8 cellular contexts compared by ENCODE assay signal in the genomic region with DNA sequence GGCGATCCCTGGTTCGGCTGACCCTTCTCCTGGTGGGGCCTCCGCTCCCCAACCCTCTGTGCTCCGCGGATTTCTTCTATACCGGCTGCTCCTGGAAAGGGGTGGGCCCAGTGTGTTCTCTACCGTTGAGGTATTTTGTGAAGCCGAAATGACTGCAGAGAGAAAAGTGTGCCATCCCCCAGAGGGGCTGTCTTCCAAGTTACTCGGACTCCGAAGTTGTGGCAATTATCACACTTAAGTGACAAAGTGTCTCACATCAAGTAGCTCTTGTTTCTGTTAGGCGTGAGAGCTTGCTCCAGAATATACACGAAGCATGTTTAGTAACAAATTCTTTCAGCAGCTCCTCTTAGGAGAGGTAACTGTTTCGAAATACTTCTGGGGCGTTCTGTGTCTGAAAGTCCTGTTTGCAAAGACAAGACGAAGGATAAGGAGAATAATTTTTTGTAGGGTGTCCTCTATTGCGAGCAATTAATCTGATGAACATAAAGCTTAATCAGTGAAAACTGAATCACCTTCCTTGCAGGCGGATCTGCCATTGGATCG. TPM values are rescaled to one million over a fixed set of nuclear protein-coding genes. Genes with fewer than 3 reads are reported as not detected.
DNase-seq lines count a peak whose midpoint lies in the region; ATAC-seq and TF ChIP-seq lines count a peak whose summit lies in the region.

No MANE protein-coding gene starts in this region.

- ATAC-seq in WTC11: peak; percentile 3
- no peak for ATAC-seq in gastroesophageal sphincter
- no peak for ATAC-seq in HG02840 (IDR thresholded peaks at IDR 0.05; ENCODE audit: low FRiP score, unreplicated experiment)

- H3K9me3 Mint-ChIP-seq in WTC11: no peaks in the 10 kb centered on the region

- TF ChIP-seq CTCF in WTC11 (IDR thresholded peaks at IDR 0.05) (no peak), gastroesophageal sphincter (IDR thresholded peaks at IDR 0.05) (no peak)

- intact Hi-C loops in posterior vena cava (cut with DNase I): no loop called here

- H3K9me3 ChIP-seq in gastroesophageal sphincter: no peaks in the 10 kb centered on the region

- H3K27me3 ChIP-seq in H7 (ENCODE audit: control insufficient read depth, insufficient read depth, low read length) (no peaks in the 10 kb centered on the region), gastroesophageal sphincter (no peaks in the 10 kb centered on the region)

- peak overlapping the region; percentile 89 to 97 (median 94) for H3K27ac ChIP-seq in gastroesophageal sphincter
- H3K27ac ChIP-seq in skin epidermis: peak overlapping the region; percentile 16 to 99 (median 97)

- CTCF ChIA-PET in WTC11 (lab: Charles Lee): interaction anchor here (0.6 to 2.0 kb wide), 6 partner anchors 10 to 546 kb away, joined by 3 to 6 read pairs (median 4); no protein-coding TSS in a partner anchor

- WGBS in gastroesophageal sphincter (ENCODE audit: low coverage in 1 of 2), 2 donors: 5 to 6% methylated on average over 12 to 18 of the region's 18 CpGs

- H3K36me3 Mint-ChIP-seq in WTC11: peaks cover 6% of the 10 kb centered on the region

- no peaks in the 10 kb centered on the region for H3K27me3 Mint-ChIP-seq in WTC11 (ENCODE audit: low read depth)

- peaks cover 1% of the 10 kb centered on the region; the same call in 1 of the 2 replicates for H3K36me3 ChIP-seq in H7 (replicated peaks; ENCODE audit: control insufficient read depth, insufficient read depth, low read length)
- H3K36me3 ChIP-seq in gastroesophageal sphincter: peaks cover 0 to 19% of the 10 kb centered on the region in 2 donors

- peak overlapping the region; percentile 100 for H3K27ac Mint-ChIP-seq in WTC11

- H3K4me3 ChIP-seq in H7 (ENCODE audit: insufficient read depth, low read depth, low read length): peak overlapping the region; percentile 89
- H3K4me3 ChIP-seq in gastroesophageal sphincter: peak overlapping the region; percentile 73 to 89
- peak overlapping the region; percentile 68 to 96 (median 85) for H3K4me3 ChIP-seq in skin epidermis

- peak overlapping the region; percentile 99 for H3K4me3 Mint-ChIP-seq in WTC11

- H3K4me1 ChIP-seq in gastroesophageal sphincter: peaks cover 16 to 53% (median 32%) of the 10 kb centered on the region in 3 donors

- TF ChIP-seq EP300 in gastroesophageal sphincter (IDR thresholded peaks at IDR 0.05): no peak

- DNase-seq in H7 (no peak), WTC11 (ENCODE audit: low spot score) (no peak), retina (no peak), posterior vena cava (ENCODE audit: low spot score) (no peak)
- no peak for DNase-seq in stimulated activated CD4-positive, alpha-beta T cell treated with anti-CD3 and anti-CD28 coated beads, Interleukin-15, amount 100 ng/mL, for 24 hours

- TF ChIP-seq POLR2A in gastroesophageal sphincter (IDR thresholded peaks at IDR 0.05): no peak

- POLR2A ChIA-PET in WTC11 (lab: Charles Lee): interaction anchor here (0.6 to 1.6 kb wide), 7 partner anchors 38 to 340 kb away, joined by 3 to 4 read pairs (median 3); partner anchors contain the start of genes RBX1 and SLC25A17

- H3K4me1 Mint-ChIP-seq in WTC11: peaks cover 32% of the 10 kb centered on the region

TF ChIP-seq in WTC11, 78 proteins besides CTCF, POLR2A, EP300 and RAD21:
- TF ChIP-seq SMAD4 (CRISPR knock-in tag; IDR thresholded peaks at IDR 0.05) (no peak), FOXP4 (CRISPR knock-in tag; IDR thresholded peaks at IDR 0.05) (0 out of 2 replicates have a peak, but pooled peaks have one; percentile 38)

RNA-seq across cellular contexts. Expression of gene XPNPEP3, which starts 0.4 kb away (rescaled TPM):
- total RNA-seq in H7 (2014; rRNA removed; shearing (Covaris generic)): 10.1 and 12.6 TPM in 2 replicates
- total RNA-seq in WTC11 (2021) (25.9 to 28.2 TPM (median 27.5 TPM) in 3 replicates), gastroesophageal sphincter (10 to 100 TPM in 2 of 4 donors, 1 to 10 TPM in 2; 5.9 to 13.3 (median 10.4) TPM), posterior vena cava (10 to 100 TPM; 11.7 to 12.6 TPM)

RNA-seq across cellular contexts. Expression of gene ST13, which starts 0.9 kb away (rescaled TPM):
- 179 and 222 TPM in 2 replicates for total RNA-seq in H7 (2014; rRNA removed; shearing (Covaris generic))
- total RNA-seq in WTC11 (2021) (289 to 303 TPM (median 291 TPM) in 3 replicates), gastroesophageal sphincter (100 to 1,000 TPM; 179 to 239 (median 211) TPM), posterior vena cava (100 to 1,000 TPM; 143 to 151 TPM)

RNA-seq across cellular contexts. Expression of gene DNAJB7, which starts 4.5 kb away (rescaled TPM):
- not detected in 2 replicates for total RNA-seq in H7 (2014; rRNA removed; shearing (Covaris generic))
- total RNA-seq in WTC11 (2021) (not detected in 3 replicates), gastroesophageal sphincter (not detected), posterior vena cava (not detected)

RNA-seq across cellular contexts. Expression of gene SLC25A17, which starts 38.2 kb away (rescaled TPM):
- total RNA-seq in H7 (2014; rRNA removed; shearing (Covaris generic)): 35.0 and 37.8 TPM in 2 replicates
- total RNA-seq in WTC11 (2021) (22.0 to 29.6 TPM (median 25.2 TPM) in 3 replicates), gastroesophageal sphincter (10 to 100 TPM in 2 of 4 donors, 1 to 10 TPM in 2; 5.7 to 17.0 (median 12.2) TPM), posterior vena cava (10 to 100 TPM; 11.7 to 13.4 TPM)
